ENCODE assay signal across 1 cellular context in the genomic region with DNA sequence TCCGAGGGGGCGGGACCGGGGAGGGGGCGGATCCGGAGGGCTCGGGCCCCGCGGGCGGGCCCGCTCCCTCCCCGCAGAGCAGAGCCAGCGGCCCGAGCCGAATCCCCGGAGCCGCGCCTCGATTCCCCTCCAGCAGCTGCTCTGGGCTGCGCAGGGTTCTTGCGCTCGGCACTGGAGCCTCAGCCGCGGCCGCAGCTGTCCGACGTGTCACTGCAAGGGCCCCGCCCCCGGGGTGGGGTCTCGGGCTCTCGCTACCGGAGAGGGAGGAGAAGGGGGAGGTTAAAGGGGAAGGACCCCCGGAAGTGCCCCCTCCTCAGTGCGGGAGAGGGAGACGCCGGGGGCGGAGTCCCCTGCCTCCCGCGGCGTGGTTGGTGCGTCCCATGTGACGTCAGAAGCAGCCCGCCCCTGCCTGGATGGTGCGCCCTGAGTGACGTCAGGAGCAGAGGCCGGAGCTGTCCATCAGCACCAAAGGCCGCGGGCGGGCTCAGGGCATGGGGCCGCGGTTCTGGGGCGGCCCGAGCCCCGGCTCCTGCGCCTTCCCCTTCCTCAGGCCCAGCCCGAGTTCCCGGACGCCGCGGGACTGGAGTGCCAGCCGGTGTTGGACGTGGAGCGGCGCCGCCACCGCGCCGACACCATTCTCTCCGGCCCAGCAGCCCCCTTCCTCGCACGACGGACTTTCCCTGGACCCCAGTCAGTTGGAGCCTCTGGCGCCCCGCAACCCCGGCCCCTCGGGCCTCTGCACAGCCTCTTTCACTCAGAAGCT.
TF ChIP-seq lines count a peak whose summit lies in the region.

A gene with protein sequence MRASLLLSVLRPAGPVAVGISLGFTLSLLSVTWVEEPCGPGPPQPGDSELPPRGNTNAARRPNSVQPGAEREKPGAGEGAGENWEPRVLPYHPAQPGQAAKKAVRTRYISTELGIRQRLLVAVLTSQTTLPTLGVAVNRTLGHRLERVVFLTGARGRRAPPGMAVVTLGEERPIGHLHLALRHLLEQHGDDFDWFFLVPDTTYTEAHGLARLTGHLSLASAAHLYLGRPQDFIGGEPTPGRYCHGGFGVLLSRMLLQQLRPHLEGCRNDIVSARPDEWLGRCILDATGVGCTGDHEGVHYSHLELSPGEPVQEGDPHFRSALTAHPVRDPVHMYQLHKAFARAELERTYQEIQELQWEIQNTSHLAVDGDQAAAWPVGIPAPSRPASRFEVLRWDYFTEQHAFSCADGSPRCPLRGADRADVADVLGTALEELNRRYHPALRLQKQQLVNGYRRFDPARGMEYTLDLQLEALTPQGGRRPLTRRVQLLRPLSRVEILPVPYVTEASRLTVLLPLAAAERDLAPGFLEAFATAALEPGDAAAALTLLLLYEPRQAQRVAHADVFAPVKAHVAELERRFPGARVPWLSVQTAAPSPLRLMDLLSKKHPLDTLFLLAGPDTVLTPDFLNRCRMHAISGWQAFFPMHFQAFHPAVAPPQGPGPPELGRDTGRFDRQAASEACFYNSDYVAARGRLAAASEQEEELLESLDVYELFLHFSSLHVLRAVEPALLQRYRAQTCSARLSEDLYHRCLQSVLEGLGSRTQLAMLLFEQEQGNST (minus strand): TSS at position 214 of the 763 bp plus-strand sequence. CDS start 271 bp downstream, outside the sequence.
A gene with protein sequence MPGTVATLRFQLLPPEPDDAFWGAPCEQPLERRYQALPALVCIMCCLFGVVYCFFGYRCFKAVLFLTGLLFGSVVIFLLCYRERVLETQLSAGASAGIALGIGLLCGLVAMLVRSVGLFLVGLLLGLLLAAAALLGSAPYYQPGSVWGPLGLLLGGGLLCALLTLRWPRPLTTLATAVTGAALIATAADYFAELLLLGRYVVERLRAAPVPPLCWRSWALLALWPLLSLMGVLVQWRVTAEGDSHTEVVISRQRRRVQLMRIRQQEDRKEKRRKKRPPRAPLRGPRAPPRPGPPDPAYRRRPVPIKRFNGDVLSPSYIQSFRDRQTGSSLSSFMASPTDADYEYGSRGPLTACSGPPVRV (plus strand): TSS at position 433 of the 763 bp plus-strand sequence. CDS start 700 bp downstream, outside the sequence.

TF ChIP-seq in K562, 482 proteins besides CTCF, POLR2A, EP300 and RAD21 (continues in another document):
- no peak for TF ChIP-seq GABPB2 (CRISPR knock-in tag; conservative IDR thresholded peaks at IDR 0.05)
- TF ChIP-seq NELFE (IDR thresholded peaks at IDR 0.05; ENCODE audit: insufficient read depth, insufficient read length), result no peak
- no peak for TF ChIP-seq ZNF239 (CRISPR knock-in tag; IDR thresholded peaks at IDR 0.05)
- TF ChIP-seq TGIF2 (CRISPR knock-in tag; IDR thresholded peaks at IDR 0.05), result no peak
- no peak for TF ChIP-seq NR1H2 (CRISPR knock-in tag; IDR thresholded peaks at IDR 0.05)
- TF ChIP-seq, protein P1, sequence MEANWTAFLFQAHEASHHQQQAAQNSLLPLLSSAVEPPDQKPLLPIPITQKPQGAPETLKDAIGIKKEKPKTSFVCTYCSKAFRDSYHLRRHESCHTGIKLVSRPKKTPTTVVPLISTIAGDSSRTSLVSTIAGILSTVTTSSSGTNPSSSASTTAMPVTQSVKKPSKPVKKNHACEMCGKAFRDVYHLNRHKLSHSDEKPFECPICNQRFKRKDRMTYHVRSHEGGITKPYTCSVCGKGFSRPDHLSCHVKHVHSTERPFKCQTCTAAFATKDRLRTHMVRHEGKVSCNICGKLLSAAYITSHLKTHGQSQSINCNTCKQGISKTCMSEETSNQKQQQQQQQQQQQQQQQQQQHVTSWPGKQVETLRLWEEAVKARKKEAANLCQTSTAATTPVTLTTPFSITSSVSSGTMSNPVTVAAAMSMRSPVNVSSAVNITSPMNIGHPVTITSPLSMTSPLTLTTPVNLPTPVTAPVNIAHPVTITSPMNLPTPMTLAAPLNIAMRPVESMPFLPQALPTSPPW (CRISPR knock-in tag; IDR thresholded peaks at IDR 0.05), result peak; percentile 98
- TF ChIP-seq, protein P2, sequence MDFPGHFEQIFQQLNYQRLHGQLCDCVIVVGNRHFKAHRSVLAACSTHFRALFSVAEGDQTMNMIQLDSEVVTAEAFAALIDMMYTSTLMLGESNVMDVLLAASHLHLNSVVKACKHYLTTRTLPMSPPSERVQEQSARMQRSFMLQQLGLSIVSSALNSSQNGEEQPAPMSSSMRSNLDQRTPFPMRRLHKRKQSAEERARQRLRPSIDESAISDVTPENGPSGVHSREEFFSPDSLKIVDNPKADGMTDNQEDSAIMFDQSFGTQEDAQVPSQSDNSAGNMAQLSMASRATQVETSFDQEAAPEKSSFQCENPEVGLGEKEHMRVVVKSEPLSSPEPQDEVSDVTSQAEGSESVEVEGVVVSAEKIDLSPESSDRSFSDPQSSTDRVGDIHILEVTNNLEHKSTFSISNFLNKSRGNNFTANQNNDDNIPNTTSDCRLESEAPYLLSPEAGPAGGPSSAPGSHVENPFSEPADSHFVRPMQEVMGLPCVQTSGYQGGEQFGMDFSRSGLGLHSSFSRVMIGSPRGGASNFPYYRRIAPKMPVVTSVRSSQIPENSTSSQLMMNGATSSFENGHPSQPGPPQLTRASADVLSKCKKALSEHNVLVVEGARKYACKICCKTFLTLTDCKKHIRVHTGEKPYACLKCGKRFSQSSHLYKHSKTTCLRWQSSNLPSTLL (IDR thresholded peaks at IDR 0.05), result no peak
- TF ChIP-seq, protein P3, sequence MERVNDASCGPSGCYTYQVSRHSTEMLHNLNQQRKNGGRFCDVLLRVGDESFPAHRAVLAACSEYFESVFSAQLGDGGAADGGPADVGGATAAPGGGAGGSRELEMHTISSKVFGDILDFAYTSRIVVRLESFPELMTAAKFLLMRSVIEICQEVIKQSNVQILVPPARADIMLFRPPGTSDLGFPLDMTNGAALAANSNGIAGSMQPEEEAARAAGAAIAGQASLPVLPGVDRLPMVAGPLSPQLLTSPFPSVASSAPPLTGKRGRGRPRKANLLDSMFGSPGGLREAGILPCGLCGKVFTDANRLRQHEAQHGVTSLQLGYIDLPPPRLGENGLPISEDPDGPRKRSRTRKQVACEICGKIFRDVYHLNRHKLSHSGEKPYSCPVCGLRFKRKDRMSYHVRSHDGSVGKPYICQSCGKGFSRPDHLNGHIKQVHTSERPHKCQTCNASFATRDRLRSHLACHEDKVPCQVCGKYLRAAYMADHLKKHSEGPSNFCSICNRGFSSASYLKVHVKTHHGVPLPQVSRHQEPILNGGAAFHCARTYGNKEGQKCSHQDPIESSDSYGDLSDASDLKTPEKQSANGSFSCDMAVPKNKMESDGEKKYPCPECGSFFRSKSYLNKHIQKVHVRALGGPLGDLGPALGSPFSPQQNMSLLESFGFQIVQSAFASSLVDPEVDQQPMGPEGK (CRISPR knock-in tag; IDR thresholded peaks at IDR 0.05; ENCODE audit: borderline replicate concordance), result no peak
- no peak for TF ChIP-seq MECOM (CRISPR knock-in tag; IDR thresholded peaks at IDR 0.05)
- no peak for TF ChIP-seq HDAC8 (tag; IDR thresholded peaks at IDR 0.05)
- TF ChIP-seq NR2C2 (CRISPR knock-in tag; IDR thresholded peaks at IDR 0.05), result 0 out of 2 replicates have a peak, but pooled peaks have one; percentile 31
- TF ChIP-seq NR2C2 (tag; IDR thresholded peaks at IDR 0.05), result peak; percentile 92
- TF ChIP-seq CSDE1 (IDR thresholded peaks at IDR 0.05), result no peak
- TF ChIP-seq THRAP3 (IDR thresholded peaks at IDR 0.05; ENCODE audit: borderline replicate concordance), result no peak
- TF ChIP-seq KDM1A (IDR thresholded peaks at IDR 0.05), result no peak
- TF ChIP-seq STAG1 (CRISPR knock-in tag; IDR thresholded peaks at IDR 0.05; ENCODE audit: borderline replicate concordance), result no peak
- TF ChIP-seq ZNF324 (CRISPR knock-in tag; IDR thresholded peaks at IDR 0.05), result no peak
- TF ChIP-seq ZNF146 (CRISPR knock-in tag; IDR thresholded peaks at IDR 0.05; ENCODE audit: unreplicated experiment), result no peak
- no peak for TF ChIP-seq ETS2 (tag; IDR thresholded peaks at IDR 0.05; ENCODE audit: borderline replicate concordance, poor library complexity, severe bottlenecking)
- TF ChIP-seq JUND (IDR thresholded peaks at IDR 0.05; ENCODE audit: borderline replicate concordance, low read depth, low read length), result peak; percentile 91
- peak; percentile 76; the same call in 1 of the 3 replicates for TF ChIP-seq JUND (tag; IDR thresholded peaks at IDR 0.05; ENCODE audit: borderline replicate concordance, low read depth, low read length)
- peak; percentile 61; the same call in 1 of the 2 replicates for TF ChIP-seq CTBP1 (IDR thresholded peaks at IDR 0.05; ENCODE audit: borderline replicate concordance)
- TF ChIP-seq PRMT5 (CRISPR knock-in tag; IDR thresholded peaks at IDR 0.05), result 0 out of 2 replicates have a peak, but pooled peaks have one; percentile 58
- no peak for TF ChIP-seq ZFP30 (CRISPR knock-in tag; IDR thresholded peaks at IDR 0.05; ENCODE audit: borderline replicate concordance)
- TF ChIP-seq MCM3 (IDR thresholded peaks at IDR 0.05), result no peak
- peak; percentile 31; the same call in 1 of the 2 replicates for TF ChIP-seq MBD2 (IDR thresholded peaks at IDR 0.05; ENCODE audit: borderline replicate concordance, low read depth)
- TF ChIP-seq JUNB (CRISPR knock-in tag; conservative IDR thresholded peaks at IDR 0.05), result no peak
- TF ChIP-seq, protein P4, sequence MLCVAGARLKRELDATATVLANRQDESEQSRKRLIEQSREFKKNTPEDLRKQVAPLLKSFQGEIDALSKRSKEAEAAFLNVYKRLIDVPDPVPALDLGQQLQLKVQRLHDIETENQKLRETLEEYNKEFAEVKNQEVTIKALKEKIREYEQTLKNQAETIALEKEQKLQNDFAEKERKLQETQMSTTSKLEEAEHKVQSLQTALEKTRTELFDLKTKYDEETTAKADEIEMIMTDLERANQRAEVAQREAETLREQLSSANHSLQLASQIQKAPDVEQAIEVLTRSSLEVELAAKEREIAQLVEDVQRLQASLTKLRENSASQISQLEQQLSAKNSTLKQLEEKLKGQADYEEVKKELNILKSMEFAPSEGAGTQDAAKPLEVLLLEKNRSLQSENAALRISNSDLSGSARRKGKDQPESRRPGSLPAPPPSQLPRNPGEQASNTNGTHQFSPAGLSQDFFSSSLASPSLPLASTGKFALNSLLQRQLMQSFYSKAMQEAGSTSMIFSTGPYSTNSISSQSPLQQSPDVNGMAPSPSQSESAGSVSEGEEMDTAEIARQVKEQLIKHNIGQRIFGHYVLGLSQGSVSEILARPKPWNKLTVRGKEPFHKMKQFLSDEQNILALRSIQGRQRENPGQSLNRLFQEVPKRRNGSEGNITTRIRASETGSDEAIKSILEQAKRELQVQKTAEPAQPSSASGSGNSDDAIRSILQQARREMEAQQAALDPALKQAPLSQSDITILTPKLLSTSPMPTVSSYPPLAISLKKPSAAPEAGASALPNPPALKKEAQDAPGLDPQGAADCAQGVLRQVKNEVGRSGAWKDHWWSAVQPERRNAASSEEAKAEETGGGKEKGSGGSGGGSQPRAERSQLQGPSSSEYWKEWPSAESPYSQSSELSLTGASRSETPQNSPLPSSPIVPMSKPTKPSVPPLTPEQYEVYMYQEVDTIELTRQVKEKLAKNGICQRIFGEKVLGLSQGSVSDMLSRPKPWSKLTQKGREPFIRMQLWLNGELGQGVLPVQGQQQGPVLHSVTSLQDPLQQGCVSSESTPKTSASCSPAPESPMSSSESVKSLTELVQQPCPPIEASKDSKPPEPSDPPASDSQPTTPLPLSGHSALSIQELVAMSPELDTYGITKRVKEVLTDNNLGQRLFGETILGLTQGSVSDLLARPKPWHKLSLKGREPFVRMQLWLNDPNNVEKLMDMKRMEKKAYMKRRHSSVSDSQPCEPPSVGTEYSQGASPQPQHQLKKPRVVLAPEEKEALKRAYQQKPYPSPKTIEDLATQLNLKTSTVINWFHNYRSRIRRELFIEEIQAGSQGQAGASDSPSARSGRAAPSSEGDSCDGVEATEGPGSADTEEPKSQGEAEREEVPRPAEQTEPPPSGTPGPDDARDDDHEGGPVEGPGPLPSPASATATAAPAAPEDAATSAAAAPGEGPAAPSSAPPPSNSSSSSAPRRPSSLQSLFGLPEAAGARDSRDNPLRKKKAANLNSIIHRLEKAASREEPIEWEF (CRISPR knock-in tag; IDR thresholded peaks at IDR 0.05), result no peak
- TF ChIP-seq, protein P5, sequence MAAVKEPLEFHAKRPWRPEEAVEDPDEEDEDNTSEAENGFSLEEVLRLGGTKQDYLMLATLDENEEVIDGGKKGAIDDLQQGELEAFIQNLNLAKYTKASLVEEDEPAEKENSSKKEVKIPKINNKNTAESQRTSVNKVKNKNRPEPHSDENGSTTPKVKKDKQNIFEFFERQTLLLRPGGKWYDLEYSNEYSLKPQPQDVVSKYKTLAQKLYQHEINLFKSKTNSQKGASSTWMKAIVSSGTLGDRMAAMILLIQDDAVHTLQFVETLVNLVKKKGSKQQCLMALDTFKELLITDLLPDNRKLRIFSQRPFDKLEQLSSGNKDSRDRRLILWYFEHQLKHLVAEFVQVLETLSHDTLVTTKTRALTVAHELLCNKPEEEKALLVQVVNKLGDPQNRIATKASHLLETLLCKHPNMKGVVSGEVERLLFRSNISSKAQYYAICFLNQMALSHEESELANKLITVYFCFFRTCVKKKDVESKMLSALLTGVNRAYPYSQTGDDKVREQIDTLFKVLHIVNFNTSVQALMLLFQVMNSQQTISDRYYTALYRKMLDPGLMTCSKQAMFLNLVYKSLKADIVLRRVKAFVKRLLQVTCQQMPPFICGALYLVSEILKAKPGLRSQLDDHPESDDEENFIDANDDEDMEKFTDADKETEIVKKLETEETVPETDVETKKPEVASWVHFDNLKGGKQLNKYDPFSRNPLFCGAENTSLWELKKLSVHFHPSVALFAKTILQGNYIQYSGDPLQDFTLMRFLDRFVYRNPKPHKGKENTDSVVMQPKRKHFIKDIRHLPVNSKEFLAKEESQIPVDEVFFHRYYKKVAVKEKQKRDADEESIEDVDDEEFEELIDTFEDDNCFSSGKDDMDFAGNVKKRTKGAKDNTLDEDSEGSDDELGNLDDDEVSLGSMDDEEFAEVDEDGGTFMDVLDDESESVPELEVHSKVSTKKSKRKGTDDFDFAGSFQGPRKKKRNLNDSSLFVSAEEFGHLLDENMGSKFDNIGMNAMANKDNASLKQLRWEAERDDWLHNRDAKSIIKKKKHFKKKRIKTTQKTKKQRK (IDR thresholded peaks at IDR 0.05; ENCODE audit: borderline replicate concordance, low read depth, low read length), result no peak
- TF ChIP-seq DIDO1 (tag; IDR thresholded peaks at IDR 0.05; ENCODE audit: low read depth), result no peak
- TF ChIP-seq ZFPM2 (CRISPR knock-in tag; IDR thresholded peaks at IDR 0.05), result no peak
- no peak for TF ChIP-seq PCBP1 (IDR thresholded peaks at IDR 0.05; ENCODE audit: low read depth, low read length, poor library complexity, severe bottlenecking)
- no peak for TF ChIP-seq POLR2AphosphoS2 (IDR thresholded peaks at IDR 0.05; ENCODE audit: low read length)
- TF ChIP-seq, protein P6, sequence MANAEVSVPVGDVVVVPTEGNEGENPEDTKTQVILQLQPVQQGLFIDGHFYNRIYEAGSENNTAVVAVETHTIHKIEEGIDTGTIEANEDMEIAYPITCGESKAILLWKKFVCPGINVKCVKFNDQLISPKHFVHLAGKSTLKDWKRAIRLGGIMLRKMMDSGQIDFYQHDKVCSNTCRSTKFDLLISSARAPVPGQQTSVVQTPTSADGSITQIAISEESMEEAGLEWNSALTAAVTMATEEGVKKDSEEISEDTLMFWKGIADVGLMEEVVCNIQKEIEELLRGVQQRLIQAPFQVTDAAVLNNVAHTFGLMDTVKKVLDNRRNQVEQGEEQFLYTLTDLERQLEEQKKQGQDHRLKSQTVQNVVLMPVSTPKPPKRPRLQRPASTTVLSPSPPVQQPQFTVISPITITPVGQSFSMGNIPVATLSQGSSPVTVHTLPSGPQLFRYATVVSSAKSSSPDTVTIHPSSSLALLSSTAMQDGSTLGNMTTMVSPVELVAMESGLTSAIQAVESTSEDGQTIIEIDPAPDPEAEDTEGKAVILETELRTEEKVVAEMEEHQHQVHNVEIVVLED (CRISPR knock-in tag; IDR thresholded peaks at IDR 0.05), result peak; percentile 44
- no peak for TF ChIP-seq PURB (CRISPR knock-in tag; IDR thresholded peaks at IDR 0.05; ENCODE audit: low read depth)
- TF ChIP-seq ZBTB1 (CRISPR knock-in tag; IDR thresholded peaks at IDR 0.05; ENCODE audit: borderline replicate concordance, low read depth), result no peak
- no peak for TF ChIP-seq NR4A1 (CRISPR knock-in tag; IDR thresholded peaks at IDR 0.05)
- TF ChIP-seq NR4A1 (tag; IDR thresholded peaks at IDR 0.05), result no peak
- TF ChIP-seq GTF2F1 (IDR thresholded peaks at IDR 0.05; ENCODE audit: low read depth, low read length), result no peak
